Comparison of ENCODE assay signal across 8 cellular contexts in the genomic region with DNA sequence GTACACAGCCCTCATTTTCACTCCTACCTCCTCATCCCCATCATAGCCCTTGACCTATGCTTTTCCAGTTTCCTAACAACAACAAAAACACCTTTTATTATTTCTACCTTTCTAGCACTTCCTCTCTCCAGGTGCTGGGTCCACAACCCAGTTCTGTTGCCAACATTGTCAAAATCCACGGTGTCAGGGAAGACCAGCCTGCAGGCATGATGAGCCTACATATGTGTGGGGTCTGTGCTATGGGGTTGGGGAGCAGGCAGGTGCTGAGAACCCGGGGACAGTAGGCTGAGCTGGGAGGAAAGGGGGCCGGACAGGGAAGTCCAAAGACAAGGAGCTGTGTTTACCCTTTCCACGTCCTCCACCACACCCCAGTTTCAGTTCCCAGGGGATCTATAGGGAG. TPM values are rescaled to one million over a fixed set of nuclear protein-coding genes. Genes with fewer than 3 reads are reported as not detected.
DNase-seq lines count a peak whose midpoint lies in the region; ATAC-seq and TF ChIP-seq lines count a peak whose summit lies in the region.

No MANE protein-coding gene starts in this region.

- H3K4me1 ChIP-seq in KMS-11 (ENCODE audit: low read depth, poor library complexity, severe bottlenecking) (peaks cover 12% of the 10 kb centered on the region), colonic mucosa (peaks cover 6% of the 10 kb centered on the region)

- H3K9ac ChIP-seq in KMS-11: no peak overlapping the region
- H3K9ac ChIP-seq in colonic mucosa (ENCODE audit: low read depth in 2 of 2, low read length in 2 of 2): peak overlapping the region; percentile 66 to 79

- H3K27me3 ChIP-seq in KMS-11 (ENCODE audit: insufficient read depth, low read depth): no peaks in the 10 kb centered on the region
- no peaks in the 10 kb centered on the region for H3K27me3 ChIP-seq in colonic mucosa

- H3K4me2 ChIP-seq in KMS-11: peak overlapping the region; percentile 73; the same call in 1 of the 2 replicates

- peak overlapping the region; percentile 75 to 99 (median 97) for H3K4me3 Mint-ChIP-seq in naive thymus-derived CD8-positive, alpha-beta T cell

- no peaks in the 10 kb centered on the region for H3K9me3 ChIP-seq in colonic mucosa

- peaks cover 0 to 2% (median 0%) of the 10 kb centered on the region in 9 donors for H3K9me3 Mint-ChIP-seq in naive thymus-derived CD8-positive, alpha-beta T cell

- peak overlapping the region; percentile 86 to 100 (median 98) for H3K27ac Mint-ChIP-seq in naive thymus-derived CD8-positive, alpha-beta T cell

- H2AFZ ChIP-seq in KMS-11 (ENCODE audit: low read depth): peak overlapping the region; percentile 60; the same call in 1 of the 2 replicates

- H3K27me3 Mint-ChIP-seq in naive thymus-derived CD8-positive, alpha-beta T cell: peaks cover 0 to 5% (median 0%) of the 10 kb centered on the region in 5 donors

- POLR2A ChIA-PET in AG04449 (lab: Yijun Ruan, JAX): interaction anchor here (1.0 to 1.6 kb wide), 4 partner anchors 12 to 310 kb away, joined by 3 to 8 read pairs (median 6); a partner anchor contains a TSS
- POLR2A ChIA-PET in naive thymus-derived CD8-positive, alpha-beta T cell (lab: Charles Lee): interaction anchor here (1.5 to 4.0 kb wide), 6 partner anchors 15 to 442 kb away, joined by 5 to 66 read pairs (median 11); a partner anchor contains a TSS

- H4K20me1 ChIP-seq in KMS-11 (ENCODE audit: insufficient read depth): no peaks in the 10 kb centered on the region

- H3K27ac ChIP-seq in KMS-11 (no peak overlapping the region), colonic mucosa (peak overlapping the region; percentile 53)

- H3K4me3 ChIP-seq in AG04449 (ENCODE audit: low read depth, low read length): peak overlapping the region; percentile 77
- H3K4me3 ChIP-seq in KMS-11 (IDR thresholded peaks at IDR 0.05; ENCODE audit: insufficient read depth, low read depth, low read length): no peak overlapping the region
- H3K4me3 ChIP-seq in colonic mucosa: peak overlapping the region; percentile 87

- TF ChIP-seq CTCF in AG04449 (IDR thresholded peaks at IDR 0.05; ENCODE audit: insufficient read depth, low read length, missing control alignments) (no peak), KMS-11 (conservative IDR thresholded peaks at IDR 0.05; ENCODE audit: low read depth, low read length) (no peak), colonic mucosa (IDR thresholded peaks at IDR 0.05) (no peak)

- H3K36me3 Mint-ChIP-seq in naive thymus-derived CD8-positive, alpha-beta T cell: peaks cover 0 to 35% (median 13%) of the 10 kb centered on the region in 3 donors

- peaks cover 12% of the 10 kb centered on the region for H3K79me2 ChIP-seq in KMS-11 (ENCODE audit: insufficient read depth, low read depth)

- no peak for ATAC-seq in naive thymus-derived CD8-positive, alpha-beta T cell
- no peak for ATAC-seq in GM18867 (IDR thresholded peaks at IDR 0.05; ENCODE audit: unreplicated experiment)
- ATAC-seq in HG02763 (IDR thresholded peaks at IDR 0.05; ENCODE audit: unreplicated experiment): no peak
- ATAC-seq in HG03442 (IDR thresholded peaks at IDR 0.05; ENCODE audit: unreplicated experiment): no peak

- peaks cover 20 to 51% (median 41%) of the 10 kb centered on the region in 4 donors for H3K4me1 Mint-ChIP-seq in naive thymus-derived CD8-positive, alpha-beta T cell

- intact Hi-C loops in colonic mucosa (cut with DNase I): no loop called here

- H3K36me3 ChIP-seq in KMS-11 (ENCODE audit: insufficient read depth) (no peaks in the 10 kb centered on the region), colonic mucosa (peaks cover 7% of the 10 kb centered on the region)

- DNase-seq in AG04449 (ENCODE audit: low read depth, low spot score) (no peak), colonic mucosa (no peak), OCI-M2 (lab: John Stamatoyannopoulos, UW; ENCODE audit: unreplicated experiment) (no peak)
- DNase-seq in naive thymus-derived CD8-positive, alpha-beta T cell: no peak

- CTCF ChIA-PET in AG04449 (lab: Yijun Ruan, JAX): interaction anchor here (0.8 to 12.3 kb wide), 11 partner anchors 8 to 439 kb away, joined by 3 to 472 read pairs (median 13); a partner anchor contains a TSS

RNA-seq across cellular contexts. Expression of a gene that starts 0.7 kb away (rescaled TPM):
- 10 to 100 TPM; 31.1 to 40.7 TPM for total RNA-seq in colonic mucosa
- total RNA-seq in naive thymus-derived CD8-positive, alpha-beta T cell: 10 to 100 TPM; 66.5 to 74.4 TPM
- 10 to 100 TPM; 29.5 to 42.9 (median 36.1) TPM for polyA plus RNA-seq in naive thymus-derived CD8-positive, alpha-beta T cell

RNA-seq across cellular contexts. Expression of a gene that starts 3.1 kb away (rescaled TPM):
- under 1 TPM in 1 of 2 donors, not detected in 1; 0.20 TPM for total RNA-seq in colonic mucosa
- not detected for total RNA-seq in naive thymus-derived CD8-positive, alpha-beta T cell
- polyA plus RNA-seq in naive thymus-derived CD8-positive, alpha-beta T cell: not detected

RNA-seq across cellular contexts. Expression of a gene that starts 15.7 kb away (rescaled TPM):
- 10 to 100 TPM; 17.9 to 19.1 TPM for total RNA-seq in colonic mucosa
- 10 to 100 TPM; 14.2 to 16.2 TPM for total RNA-seq in naive thymus-derived CD8-positive, alpha-beta T cell
- 10 to 100 TPM in 1 of 3 donors, 1 to 10 TPM in 2; 5.4 to 16.2 (median 6.6) TPM for polyA plus RNA-seq in naive thymus-derived CD8-positive, alpha-beta T cell

RNA-seq across cellular contexts. Expression of a gene that starts 34.6 kb away (rescaled TPM):
- not detected for total RNA-seq in colonic mucosa
- total RNA-seq in naive thymus-derived CD8-positive, alpha-beta T cell: not detected
- not detected for polyA plus RNA-seq in naive thymus-derived CD8-positive, alpha-beta T cell

RNA-seq across cellular contexts. Expression of a gene that starts 41.2 kb away (rescaled TPM):
- total RNA-seq in colonic mucosa: 1 to 10 TPM in 1 of 2 donors, not detected in 1; 5.7 TPM
- not detected for total RNA-seq in naive thymus-derived CD8-positive, alpha-beta T cell
- not detected for polyA plus RNA-seq in naive thymus-derived CD8-positive, alpha-beta T cell
